Comparison of ENCODE assay signal across 17 cellular contexts in the genomic region with DNA sequence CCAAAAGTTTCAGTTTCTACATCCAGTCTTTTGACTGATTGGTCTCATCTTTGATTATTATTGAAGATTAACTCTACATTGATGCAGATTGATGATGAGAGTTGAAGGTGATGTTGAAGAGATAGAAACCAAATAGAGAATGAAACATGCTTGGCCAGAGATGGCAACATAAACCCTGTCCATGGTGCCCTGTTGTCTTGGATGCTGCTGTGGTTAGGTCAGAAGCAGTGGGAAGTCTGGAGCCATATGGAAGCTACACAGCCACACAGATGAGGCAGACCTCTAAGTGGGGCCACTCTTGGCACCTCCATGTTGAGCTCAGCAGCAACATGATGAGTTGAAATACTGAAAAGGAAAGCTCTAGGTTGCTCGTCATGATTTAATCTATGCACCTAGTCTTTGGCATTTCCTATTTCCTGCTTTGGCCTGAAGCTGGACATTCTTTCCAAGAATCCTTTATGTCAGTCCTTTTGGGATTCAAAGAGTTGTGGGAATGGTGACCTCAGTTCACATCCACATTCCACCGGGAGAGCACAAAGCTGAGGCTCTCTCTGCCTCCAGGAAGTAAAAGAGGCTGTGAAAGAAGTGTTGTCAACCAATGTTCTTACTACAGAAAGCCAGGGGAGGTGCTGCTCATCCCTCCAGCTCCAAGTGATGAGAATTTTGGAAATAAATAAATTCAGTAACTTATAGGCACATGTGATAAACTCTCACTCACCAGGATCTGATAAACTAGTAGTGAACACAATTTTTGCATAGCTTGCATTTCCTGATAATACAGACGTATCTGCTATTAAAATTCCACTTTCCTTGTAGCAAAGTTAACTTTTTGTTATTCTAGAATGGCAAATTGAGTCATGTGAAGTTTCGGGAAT.
A peak's percentile ranks its signal among the peaks of the same experiment; 100 is the strongest.
DNase-seq lines count a peak whose midpoint lies in the region; ATAC-seq and TF ChIP-seq lines count a peak whose summit lies in the region.
"Had no signal": no experiment of that assay in that cellular context is flagged by ENCODE, and none has a peak within 500 bp of the region (broad histone marks: within the 10 kb centered on the region; RNA-seq: fewer than 3 reads in every experiment).

No MANE protein-coding gene starts in this region.

- H4K91ac ChIP-seq in IMR-90 (ENCODE audit: insufficient read depth, low read depth, low read length), result no peak overlapping the region

- H2AFZ ChIP-seq in IMR-90 (replicated peaks; ENCODE audit: low read length, poor library complexity), result no peak overlapping the region
- H2AFZ ChIP-seq in neural progenitor cell (replicated peaks), result no peak overlapping the region

- H2AK9ac ChIP-seq in IMR-90 (replicated peaks; ENCODE audit: low read depth, low read length, poor library complexity), result no peak overlapping the region

- no peak overlapping the region for H2AK5ac ChIP-seq in IMR-90 (ENCODE audit: low read depth, low read length)

- peaks cover 15% of the 10 kb centered on the region for H3F3A ChIP-seq in neural progenitor cell (ENCODE audit: low read depth)

- H2BK5ac ChIP-seq in IMR-90 (ENCODE audit: low read depth, low read length, poor library complexity, severe bottlenecking), result no peak overlapping the region

- H3K9me1 ChIP-seq in IMR-90 (ENCODE audit: insufficient read depth, low read length), result no peaks in the 10 kb centered on the region

- H4K20me1 ChIP-seq in IMR-90 (ENCODE audit: insufficient read depth, low read length) (no peaks in the 10 kb centered on the region), neural progenitor cell (ENCODE audit: low read depth) (peaks cover 2% of the 10 kb centered on the region)

- H3K14ac ChIP-seq in IMR-90 (replicated peaks; ENCODE audit: low read depth, low read length), result no peak overlapping the region

- in situ Hi-C loops in IMR-90 (cut with MboI; ENCODE audit: low sequenced_read_pairs), result no loop called here

- H3K4me1 Mint-ChIP-seq in neural progenitor cell (peaks cover 15% of the 10 kb centered on the region), nephron progenitor cell (no peaks in the 10 kb centered on the region)
- H3K4me1 Mint-ChIP-seq: CD4-positive, alpha-beta memory T cell; IgD-negative memory B cell had no signal

- no peaks in the 10 kb centered on the region for H3K36me3 ChIP-seq in IMR-90 (ENCODE audit: control insufficient read depth, insufficient read depth, low read length)
- H3K36me3 ChIP-seq in neural progenitor cell, result no peaks in the 10 kb centered on the region
- H3K36me3 ChIP-seq: BE2C had no signal

- no peaks in the 10 kb centered on the region for H3K79me2 ChIP-seq in neural progenitor cell (ENCODE audit: low read depth)

- no peak overlapping the region for H3K27ac ChIP-seq in IMR-90 (ENCODE audit: insufficient read depth, low read length)
- H3K27ac ChIP-seq in neural progenitor cell, result no peak overlapping the region
- H3K27ac ChIP-seq: C4-2B, HL-60 had no signal

- ATAC-seq in IMR-90 (ENCODE audit: low read depth), result no peak
- ATAC-seq: HCT116 had no signal

- H3K9me3 ChIP-seq in IMR-90 (ENCODE audit: control insufficient read depth, insufficient read depth, low read length), result peaks cover 11% of the 10 kb centered on the region
- H3K9me3 ChIP-seq in neural progenitor cell (ENCODE audit: low read depth), result no peaks in the 10 kb centered on the region
- H3K9me3 ChIP-seq: BE2C had no signal

- H3K18ac ChIP-seq in IMR-90 (ENCODE audit: low read depth, low read length), result no peak overlapping the region

- BruUV-seq in IMR-90 (replicated peaks; lab: Mats Ljungman, UMichigan), result no TSS peak

- peak; percentile 48 for DNase-seq in COLO829 (ENCODE audit: low spot score)
- DNase-seq in IMR-90, result no peak
- DNase-seq in dermis microvascular lymphatic vessel endothelial cell (ENCODE audit: low read depth in 2 of 2), result peak; percentile 8 to 61
- no peak for DNase-seq in neural progenitor cell (ENCODE audit: low spot score)
- no peak for DNase-seq in stimulated activated CD4-positive, alpha-beta T cell treated with anti-CD3 and anti-CD28 coated beads, Interleukin-1b, Interleukin-23, amount 100 ng/mL, for 48 hours
- DNase-seq in activated CD4-positive, alpha-beta T cell treated with anti-CD3 and anti-CD28 coated beads for 48 hours, result no peak
- DNase-seq in nephron progenitor cell, result no peak
- DNase-seq: BE2C; CD4-positive, alpha-beta memory T cell; COR-L47; DMS153; DMS79 treated with DMSO at 0.1 percent for 48 hours; GDM1 had no signal

- POLR2A ChIA-PET in IMR-90 (lab: Charles Lee; ENCODE audit: unreplicated experiment), result no interaction called here

- no peak overlapping the region for H4K5ac ChIP-seq in IMR-90 (ENCODE audit: low read depth, low read length)

- no peak for TF ChIP-seq RAD21 in IMR-90 (IDR thresholded peaks at IDR 0.05; ENCODE audit: low read length)

- no peak overlapping the region for H3K9ac ChIP-seq in IMR-90 (ENCODE audit: low read depth, low read length)
- no peak overlapping the region for H3K9ac ChIP-seq in neural progenitor cell

- H2BK20ac ChIP-seq in IMR-90 (ENCODE audit: low read depth, low read length), result no peak overlapping the region

- CTCF ChIA-PET in IMR-90 (lab: Yijun Ruan, JAX), result no interaction called here

- WGBS in IMR-90 (ENCODE audit: extremely low coverage in 2 of 2, insufficient read length in 1 of 2), 2 experiments, result no CpG with 5 or more reads among the region's 4 CpGs

- H2BK120ac ChIP-seq in IMR-90 (ENCODE audit: low read depth, low read length), result no peak overlapping the region

- no peak overlapping the region for H3K23ac ChIP-seq in IMR-90 (ENCODE audit: low read depth, low read length)

- H3K27ac Mint-ChIP-seq in neural progenitor cell (peak overlapping the region; percentile 44), nephron progenitor cell (no peak overlapping the region)
- H3K27ac Mint-ChIP-seq: CD4-positive, alpha-beta memory T cell; IgD-negative memory B cell had no signal

- no peaks in the 10 kb centered on the region for H3K36me3 Mint-ChIP-seq in neural progenitor cell
- no peaks in the 10 kb centered on the region for H3K36me3 Mint-ChIP-seq in nephron progenitor cell (ENCODE audit: low read depth)
- H3K36me3 Mint-ChIP-seq: CD4-positive, alpha-beta memory T cell; IgD-negative memory B cell had no signal

- H3K4me3 ChIP-seq in IMR-90 (ENCODE audit: insufficient read depth, low read depth, low read length) (no peak overlapping the region), neural progenitor cell (no peak overlapping the region)

- H3K4me3 Mint-ChIP-seq in neural progenitor cell (no peak overlapping the region), nephron progenitor cell (no peak overlapping the region)
- H3K4me3 Mint-ChIP-seq: CD4-positive, alpha-beta memory T cell; IgD-negative memory B cell had no signal

- no peak for TF ChIP-seq POLR2A in IMR-90 (IDR thresholded peaks at IDR 0.05; ENCODE audit: low read depth, low read length)

- no peak overlapping the region for H3K56ac ChIP-seq in IMR-90 (ENCODE audit: extremely low read depth, insufficient read depth, low read length)

- H3K4ac ChIP-seq in IMR-90 (ENCODE audit: low read depth, low read length), result no peak overlapping the region

- H3K27me3 ChIP-seq in IMR-90 (ENCODE audit: control insufficient read depth, insufficient read depth, low read length) (no peaks in the 10 kb centered on the region), neural progenitor cell (no peaks in the 10 kb centered on the region)
- H3K27me3 ChIP-seq: BE2C had no signal

- TF ChIP-seq CTCF in IMR-90 (conservative IDR thresholded peaks at IDR 0.05; ENCODE audit: low read depth, low read length), result no peak
- no peak for TF ChIP-seq CTCF in neural progenitor cell (IDR thresholded peaks at IDR 0.05)
- no peak for TF ChIP-seq CTCF in nephron progenitor cell (IDR thresholded peaks at IDR 0.05)

- H3K9me3 Mint-ChIP-seq in neural progenitor cell (peaks cover 4% of the 10 kb centered on the region), nephron progenitor cell (no peaks in the 10 kb centered on the region)
- H3K9me3 Mint-ChIP-seq: IgD-negative memory B cell had no signal

- H3K4me1 ChIP-seq in IMR-90 (ENCODE audit: control insufficient read depth, insufficient read depth, low read length), result no peaks in the 10 kb centered on the region
- H3K4me1 ChIP-seq in neural progenitor cell, result peaks cover 23% of the 10 kb centered on the region
- H3K4me1 ChIP-seq: BE2C had no signal

- H4K8ac ChIP-seq in IMR-90 (ENCODE audit: low read depth in 2 of 2, low read length in 2 of 2), result no peak overlapping the region

- dilution Hi-C loops in IMR-90 (cut with HindIII; ENCODE audit: low sequenced_read_pairs, unreplicated experiment), result no loop called here

- H3K27me3 Mint-ChIP-seq in neural progenitor cell (ENCODE audit: insufficient read depth, low read depth), result peaks cover 8% of the 10 kb centered on the region
- peaks cover 14% of the 10 kb centered on the region for H3K27me3 Mint-ChIP-seq in nephron progenitor cell (ENCODE audit: low read depth, poor library complexity)
- H3K27me3 Mint-ChIP-seq: IgD-negative memory B cell had no signal

- no peaks in the 10 kb centered on the region for H3K79me1 ChIP-seq in IMR-90 (ENCODE audit: low read depth in 1 of 2, low read length in 2 of 2)

- intact Hi-C loops in IMR-90 (cut with micrococcal nuclease), result no loop called here

- H2BK15ac ChIP-seq in IMR-90 (ENCODE audit: low read depth, low read length), result no peak overlapping the region

- no peak overlapping the region for H3K4me2 ChIP-seq in IMR-90 (ENCODE audit: low read depth, low read length)
- H3K4me2 ChIP-seq in neural progenitor cell, result no peak overlapping the region

TF ChIP-seq in IMR-90, 13 proteins besides CTCF, POLR2A, EP300 and RAD21:
- peak; percentile 78 for TF ChIP-seq MAFK (IDR thresholded peaks at IDR 0.05; ENCODE audit: low read depth, low read length)
- TF ChIP-seq NFE2L2 (IDR thresholded peaks at IDR 0.05; ENCODE audit: low read depth, low read length), result no peak

Comparison
In these comparisons a context has a peak if more than half of its experiments do, and no peak if none do; other contexts are left out.
1. DNase-seq: peak in COLO829 (single experiment) and dermis microvascular lymphatic vessel endothelial cell (2 of 2); none in IMR-90 (single experiment), neural progenitor cell (single experiment), stimulated activated CD4-positive, alpha-beta T cell treated with anti-CD3 and anti-CD28 coated beads, Interleukin-1b, Interleukin-23, amount 100 ng/mL, for 48 hours (single experiment), activated CD4-positive, alpha-beta T cell treated with anti-CD3 and anti-CD28 coated beads for 48 hours (single experiment) and nephron progenitor cell (single experiment).